In the genomic region with DNA sequence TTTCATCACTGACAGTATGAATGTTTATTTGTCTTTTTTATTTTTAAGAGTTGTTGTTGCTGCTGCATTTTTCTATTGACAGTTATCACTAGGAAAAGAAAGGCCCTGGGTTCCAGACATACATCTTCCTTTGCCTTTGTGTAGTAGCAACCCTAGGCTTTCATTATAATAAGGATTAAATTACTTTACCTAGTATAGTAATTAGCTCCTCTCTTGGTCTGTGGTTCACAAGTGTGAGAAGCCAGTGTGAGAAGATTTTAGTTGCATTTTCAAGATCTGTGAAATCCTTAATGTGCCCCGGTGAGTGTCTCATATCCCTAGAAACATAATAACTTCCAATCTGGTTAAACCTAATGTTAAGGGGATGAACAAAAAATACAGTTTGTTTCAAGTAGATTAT, we compare ENCODE assay signal across 1 cellular context.
TF ChIP-seq lines count a peak whose summit lies in the region.

No MANE protein-coding gene starts in this region.

TF ChIP-seq in GM12878, 131 proteins besides CTCF, POLR2A, EP300 and RAD21 (continued from another document):
- no peak for TF ChIP-seq ZNF687 (IDR thresholded peaks at IDR 0.05)
- TF ChIP-seq EGR1 (IDR thresholded peaks at IDR 0.05; ENCODE audit: borderline replicate concordance in 1 of 2, low read depth in 2 of 2, low read length in 2 of 2): no peak
- TF ChIP-seq TCF7 (IDR thresholded peaks at IDR 0.05; ENCODE audit: borderline replicate concordance): no peak
